8 cellular contexts compared by ENCODE assay signal in genomic region chr11:15073361-15074205, GRCh38. TPM values are rescaled to one million over a fixed set of nuclear protein-coding genes. Genes with fewer than 3 reads are reported as not detected.
DNase-seq lines count a peak whose midpoint lies in the region; ATAC-seq, FAIRE-seq and TF ChIP-seq lines count a peak whose summit lies in the region.

A gene with protein sequence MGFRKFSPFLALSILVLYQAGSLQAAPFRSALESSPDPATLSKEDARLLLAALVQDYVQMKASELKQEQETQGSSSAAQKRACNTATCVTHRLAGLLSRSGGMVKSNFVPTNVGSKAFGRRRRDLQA (plus strand): TSS chr11:15073593. CDS start chr11:15074719, 1,126 bp downstream.

- peaks cover 36% of the 10 kb centered on the region for H3K27me3 Mint-ChIP-seq in activated B cell treated with CpG ODN at 0.5 μM for 24 hours
- H3K27me3 Mint-ChIP-seq in natural killer cell treated with Interleukin-12 subunit alpha and Interleukin-12 subunit beta and Interleukin-15 and Interleukin-18, amount 100 ng/mL, for 72 hours: peaks cover 32 to 43% of the 10 kb centered on the region in 2 donors

- no peak for FAIRE-seq in GM12891 (lab: Jason Lieb, UNC)

- TF ChIP-seq POLR2A in GM12891 (IDR thresholded peaks at IDR 0.05; ENCODE audit: low read depth, low read length): no peak

- POLR2A ChIA-PET in activated B cell treated with CpG ODN at 0.5 μM for 24 hours (lab: Charles Lee): no interaction called here

- intact Hi-C loops in activated B cell treated with CpG ODN at 0.5 μM for 24 hours (cut with micrococcal nuclease): loop anchor here (2.0 to 10.0 kb wide), 3 partner anchors 99 to 537 kb away; partner anchors contain the start of gene PDE3B

- no peaks in the 10 kb centered on the region for H3K36me3 Mint-ChIP-seq in activated B cell treated with CpG ODN at 0.5 μM for 24 hours (ENCODE audit: low read depth)
- peaks cover 9% of the 10 kb centered on the region for H3K36me3 Mint-ChIP-seq in natural killer cell treated with Interleukin-12 subunit alpha and Interleukin-12 subunit beta and Interleukin-15 and Interleukin-18, amount 100 ng/mL, for 72 hours

- H3K9me3 Mint-ChIP-seq in activated B cell treated with CpG ODN at 0.5 μM for 24 hours: peaks cover 5% of the 10 kb centered on the region
- peaks cover under 1% of the 10 kb centered on the region for H3K9me3 Mint-ChIP-seq in natural killer cell treated with Interleukin-12 subunit alpha and Interleukin-12 subunit beta and Interleukin-15 and Interleukin-18, amount 100 ng/mL, for 72 hours

- peaks cover 18% of the 10 kb centered on the region for H3K4me1 Mint-ChIP-seq in activated B cell treated with CpG ODN at 0.5 μM for 24 hours
- peaks cover 9 to 16% of the 10 kb centered on the region in 2 donors for H3K4me1 Mint-ChIP-seq in natural killer cell treated with Interleukin-12 subunit alpha and Interleukin-12 subunit beta and Interleukin-15 and Interleukin-18, amount 100 ng/mL, for 72 hours (ENCODE audit: low read depth in 2 of 2)

- H3K4me3 Mint-ChIP-seq in activated B cell treated with CpG ODN at 0.5 μM for 24 hours: peak within 1 kb of the TSS; percentile 61
- H3K4me3 Mint-ChIP-seq in natural killer cell treated with Interleukin-12 subunit alpha and Interleukin-12 subunit beta and Interleukin-15 and Interleukin-18, amount 100 ng/mL, for 72 hours: peak within 1 kb of the TSS; percentile 77

- peak; percentile 70 for DNase-seq in activated effector memory CD4-positive, alpha-beta T cell treated with anti-CD3 and anti-CD28 coated beads, Interleukin-2, amount 50 U/mL, for 16 hours
- no peak for DNase-seq in activated effector memory CD4-positive, alpha-beta T cell treated with Interleukin-2 at 50 U/mL for 16 hours
- DNase-seq in activated B cell treated with CpG ODN at 0.5 μM for 24 hours: no peak
- DNase-seq in epithelial cell of esophagus (ENCODE audit: low read depth): peak; percentile 57
- DNase-seq in natural killer cell treated with Interleukin-12 subunit alpha and Interleukin-12 subunit beta and Interleukin-15 and Interleukin-18, amount 100 ng/mL, for 72 hours (ENCODE audit: low spot score): no peak
- no peak for DNase-seq in mesenteric fat pad (ENCODE audit: low spot score)
- DNase-seq in GM12891 (ENCODE audit: insufficient read length, low spot score): no peak

- TF ChIP-seq CTCF in activated B cell treated with CpG ODN at 0.5 μM for 24 hours (IDR thresholded peaks at IDR 0.05) (no peak), epithelial cell of esophagus (IDR thresholded peaks at IDR 0.05; ENCODE audit: insufficient read depth, low read depth, low read length, missing control alignments) (no peak)

- CTCF ChIA-PET in activated B cell treated with CpG ODN at 0.5 μM for 24 hours (lab: Charles Lee): interaction anchor here (1.6 to 6.0 kb wide), 4 partner anchors 14 to 283 kb away, joined by 3 to 74 read pairs (median 17); no protein-coding TSS in a partner anchor

- H3K27ac Mint-ChIP-seq in activated B cell treated with CpG ODN at 0.5 μM for 24 hours: no peak within 1 kb of the TSS
- H3K27ac Mint-ChIP-seq in natural killer cell treated with Interleukin-12 subunit alpha and Interleukin-12 subunit beta and Interleukin-15 and Interleukin-18, amount 100 ng/mL, for 72 hours: no peak within 1 kb of the TSS

- H3K4me3 ChIP-seq in epithelial cell of esophagus (ENCODE audit: low read length): peak within 1 kb of the TSS; percentile 5

- no peak for ATAC-seq in activated B cell treated with CpG ODN at 0.5 μM for 24 hours (ENCODE audit: low read depth)
- ATAC-seq in natural killer cell treated with Interleukin-12 subunit alpha and Interleukin-12 subunit beta and Interleukin-15 and Interleukin-18, amount 100 ng/mL, for 72 hours: no peak
- no peak for ATAC-seq in HG03457 (IDR thresholded peaks at IDR 0.05; ENCODE audit: unreplicated experiment)

TF ChIP-seq in GM12891, 5 proteins besides CTCF, POLR2A, EP300 and RAD21:
- TF ChIP-seq SPI1 (IDR thresholded peaks at IDR 0.05; ENCODE audit: low read depth, low read length) (no peak), POLR2AphosphoS5 (IDR thresholded peaks at IDR 0.05; ENCODE audit: low read depth, low read length) (no peak), POU2F2 (IDR thresholded peaks at IDR 0.05; ENCODE audit: low read depth, low read length) (no peak), PAX5 (IDR thresholded peaks at IDR 0.05; ENCODE audit: insufficient read depth, low read length, severe bottlenecking) (no peak), TAF1 (IDR thresholded peaks at IDR 0.05; ENCODE audit: low read depth, low read length) (no peak)
TF ChIP-seq in GM12891: peak in this region for 0.

RNA-seq across cellular contexts. Expression of the gene that starts here (rescaled TPM):
- 0.35 and 0.39 TPM in 2 replicates for total RNA-seq in activated B cell treated with CpG ODN at 0.5 μM for 24 hours
- under 1 TPM; 0.12 to 0.50 TPM for total RNA-seq in natural killer cell treated with Interleukin-12 subunit alpha and Interleukin-12 subunit beta and Interleukin-15 and Interleukin-18, amount 100 ng/mL, for 72 hours
- total RNA-seq in mesenteric fat pad: 0.29 TPM
- not detected for polyA plus RNA-seq in GM12891 (2012; ENCODE audit: low read depth, missing spikeins)

Comparison
In these comparisons a context has a peak if more than half of its experiments do, and no peak if none do; other contexts are left out.
1. DNase-seq: peak in activated effector memory CD4-positive, alpha-beta T cell treated with anti-CD3 and anti-CD28 coated beads, Interleukin-2, amount 50 U/mL, for 16 hours (single experiment) and epithelial cell of esophagus (single experiment); none in activated effector memory CD4-positive, alpha-beta T cell treated with Interleukin-2 at 50 U/mL for 16 hours (single experiment), activated B cell treated with CpG ODN at 0.5 μM for 24 hours (single experiment), natural killer cell treated with Interleukin-12 subunit alpha and Interleukin-12 subunit beta and Interleukin-15 and Interleukin-18, amount 100 ng/mL, for 72 hours (single experiment), mesenteric fat pad (single experiment) and GM12891 (single experiment).